Comparison of ENCODE assay signal across 12 cellular contexts in genomic region chr6:17093692-17094091, GRCh38. TPM values are rescaled to one million over a fixed set of nuclear protein-coding genes. Genes with fewer than 3 reads are reported as not detected.
DNase-seq lines count a peak whose midpoint lies in the region; ATAC-seq and TF ChIP-seq lines count a peak whose summit lies in the region.
"Had no signal": no experiment of that assay in that cellular context is flagged by ENCODE, and none has a peak within 500 bp of the region (broad histone marks: within the 10 kb centered on the region; RNA-seq: fewer than 3 reads in every experiment).

No MANE protein-coding gene starts in this region.

- no peak for TF ChIP-seq POLR2A in prostate gland (IDR thresholded peaks at IDR 0.05)

- no peaks in the 10 kb centered on the region for H3K36me3 ChIP-seq in prostate gland
- H3K36me3 ChIP-seq: cardiac muscle cell, thoracic aorta had no signal

- TF ChIP-seq EP300 in Ishikawa (IDR thresholded peaks at IDR 0.05; ENCODE audit: borderline replicate concordance): no peak

- no peak for ATAC-seq in HG03025 (IDR thresholded peaks at IDR 0.05; ENCODE audit: low FRiP score, unreplicated experiment)
- ATAC-seq: naive thymus-derived CD8-positive, alpha-beta T cell had no signal

- no peak for TF ChIP-seq CTCF in prostate gland (IDR thresholded peaks at IDR 0.05)

- no peaks in the 10 kb centered on the region for H3K4me1 ChIP-seq in prostate gland (replicated peaks)

- DNase-seq in Daoy (ENCODE audit: low read depth) (peak; percentile 41), SW480 (ENCODE audit: low spot score) (peak; percentile 13), iPS-NIHi7 (ENCODE audit: extremely low spot score) (peak; percentile 31), T1000 (lab: John Stamatoyannopoulos, UW) (no peak), activated gamma-delta T cell (lab: John Stamatoyannopoulos, UW) (no peak), prostate gland (ENCODE audit: low spot score) (no peak)
- DNase-seq: naive thymus-derived CD8-positive, alpha-beta T cell had no signal

- no peaks in the 10 kb centered on the region for H3K27me3 ChIP-seq in prostate gland (replicated peaks; ENCODE audit: insufficient read depth)
- H3K27me3 ChIP-seq: cardiac muscle cell had no signal

- no peak overlapping the region for H3K27ac ChIP-seq in prostate gland
- H3K27ac ChIP-seq: cardiac muscle cell, SK-N-MC, thoracic aorta had no signal

- intact Hi-C loops in prostate gland (cut with DNase I): no loop called here

- no peaks in the 10 kb centered on the region for H3K9me3 ChIP-seq in prostate gland
- H3K9me3 ChIP-seq: thoracic aorta had no signal

- H3K4me3 ChIP-seq in prostate gland: no peak overlapping the region
- H3K4me3 ChIP-seq: cardiac muscle cell, SK-N-MC, thoracic aorta had no signal

- peak; percentile 27; the same call in 1 of the 2 replicates for TF ChIP-seq RAD21 in Ishikawa (IDR thresholded peaks at IDR 0.05; ENCODE audit: low read depth)

- WGBS in prostate gland: 49% methylated on average over 6 of the region's 6 CpGs

TF ChIP-seq in Ishikawa, 13 proteins besides CTCF, POLR2A, EP300 and RAD21:
- TF ChIP-seq CEBPB (IDR thresholded peaks at IDR 0.05): no peak
- TF ChIP-seq MAX (IDR thresholded peaks at IDR 0.05): no peak
- TF ChIP-seq YY1 (IDR thresholded peaks at IDR 0.05; ENCODE audit: low read depth): no peak
- no peak for TF ChIP-seq TCF12 (IDR thresholded peaks at IDR 0.05; ENCODE audit: low read depth)
- TF ChIP-seq FOXM1 (IDR thresholded peaks at IDR 0.05; ENCODE audit: borderline replicate concordance, low read depth): no peak
- TF ChIP-seq ZBTB7A (IDR thresholded peaks at IDR 0.05; ENCODE audit: low read depth): no peak
- TF ChIP-seq TEAD4 (IDR thresholded peaks at IDR 0.05): no peak
- TF ChIP-seq CREB1 (IDR thresholded peaks at IDR 0.05; ENCODE audit: low read depth): no peak
- TF ChIP-seq USF1 (IDR thresholded peaks at IDR 0.05): no peak
- no peak for TF ChIP-seq REST (IDR thresholded peaks at IDR 0.05; ENCODE audit: low read depth)
- no peak for TF ChIP-seq NFIC (IDR thresholded peaks at IDR 0.05)
- TF ChIP-seq EGR1 (IDR thresholded peaks at IDR 0.05): no peak
- TF ChIP-seq TAF1 (IDR thresholded peaks at IDR 0.05; ENCODE audit: low read depth): no peak

RNA-seq across cellular contexts. Expression of gene STMND1, which starts 8.2 kb away (rescaled TPM):
- total RNA-seq in Daoy (2014; rRNA removed; shearing (Covaris generic)): 0.29 and 0.33 TPM in 2 replicates
- total RNA-seq in prostate gland: 10 to 100 TPM in 1 of 2 donors, not detected in 1; 15.6 TPM
- total RNA-seq: cardiac muscle cell; naive thymus-derived CD8-positive, alpha-beta T cell; thoracic aorta had no signal

Comparison
In these comparisons a context has a peak if more than half of its experiments do, and no peak if none do; other contexts are left out.
1. DNase-seq: peak in Daoy (single experiment), SW480 (single experiment) and iPS-NIHi7 (single experiment); none in T1000 (single experiment), activated gamma-delta T cell (single experiment) and prostate gland (single experiment).